ENCODE assay signal across 8 cellular contexts in genomic region chr10:100998183-100998990, GRCh38. TPM values are rescaled to one million over a fixed set of nuclear protein-coding genes. Genes with fewer than 3 reads are reported as not detected.
DNase-seq lines count a peak whose midpoint lies in the region; ATAC-seq and TF ChIP-seq lines count a peak whose summit lies in the region.

No MANE protein-coding gene starts in this region.

- H3K27me3 Mint-ChIP-seq in CD4-positive, alpha-beta T cell, result no peaks in the 10 kb centered on the region

- ATAC-seq in CD4-positive, alpha-beta T cell (ENCODE audit: poor library complexity), result peak; percentile 35
- ATAC-seq in GM21723 (IDR thresholded peaks at IDR 0.05; ENCODE audit: unreplicated experiment), result peak; percentile 25
- ATAC-seq in heart left ventricle, result peak; percentile 53 to 78 (median 63)
- ATAC-seq in aorta (ENCODE audit: low FRiP score), result peak; percentile 66

- peak overlapping the region; percentile 90 for H2BK5ac ChIP-seq in trophoblast cell (ENCODE audit: low read depth, low read length, poor library complexity)

- peak overlapping the region; percentile 57 for H2BK120ac ChIP-seq in trophoblast cell (ENCODE audit: insufficient read depth, low read length, poor library complexity)

- CTCF ChIA-PET in CD4-positive, alpha-beta T cell (lab: Charles Lee), result interaction anchor here (1.0 to 3.6 kb wide), 9 partner anchors 8 to 463 kb away, joined by 3 to 20 read pairs (median 5); partner anchors contain the start of genes HIF1AN, PDZD7 and SFXN3

- no peaks in the 10 kb centered on the region for H3K9me3 ChIP-seq in CD4-positive, alpha-beta T cell (ENCODE audit: control insufficient read depth, low read length)
- H3K9me3 ChIP-seq in heart left ventricle, result no peaks in the 10 kb centered on the region
- no peaks in the 10 kb centered on the region for H3K9me3 ChIP-seq in trophoblast cell (ENCODE audit: insufficient read depth, low read depth, low read length)
- H3K9me3 ChIP-seq in aorta (ENCODE audit: control insufficient read depth, low read length), result no peaks in the 10 kb centered on the region

- no peaks in the 10 kb centered on the region for H3K9me3 Mint-ChIP-seq in CD4-positive, alpha-beta T cell

- no peak for TF ChIP-seq CTCF in CD4-positive, alpha-beta T cell (IDR thresholded peaks at IDR 0.05)
- TF ChIP-seq CTCF in heart left ventricle (IDR thresholded peaks at IDR 0.05), result no peak

- peak overlapping the region; percentile 82 for H3K27ac ChIP-seq in CD4-positive, alpha-beta T cell (ENCODE audit: low read depth, low read length)
- peak overlapping the region; percentile 93 to 100 (median 100) for H3K27ac ChIP-seq in heart left ventricle
- H3K27ac ChIP-seq in trophoblast cell (ENCODE audit: low read depth, low read length), result peak overlapping the region; percentile 96
- H3K27ac ChIP-seq in aorta (ENCODE audit: low read depth in 1 of 2, low read length in 2 of 2), result peak overlapping the region; percentile 30 to 99

- H3K18ac ChIP-seq in trophoblast cell (ENCODE audit: low read length), result peak overlapping the region; percentile 89

- peak overlapping the region; percentile 92 for H3K23ac ChIP-seq in trophoblast cell (ENCODE audit: low read length)

- H3K4me3 ChIP-seq in heart left ventricle (peak overlapping the region; percentile 62 to 99 (median 89)), trophoblast cell (ENCODE audit: low read depth, low read length) (peak overlapping the region; percentile 81), aorta (ENCODE audit: low read length in 2 of 2) (peak overlapping the region; percentile 46 to 69)

- no peak for TF ChIP-seq POLR2A in heart left ventricle (IDR thresholded peaks at IDR 0.05)

- peak overlapping the region; percentile 87 for H4K8ac ChIP-seq in trophoblast cell (ENCODE audit: low read depth, low read length)

- H3K4me1 Mint-ChIP-seq in CD4-positive, alpha-beta T cell (ENCODE audit: low read depth), result peaks cover 25% of the 10 kb centered on the region

- peak in 9 of 10 experiments; percentile 41 to 71 (median 63) for DNase-seq in CD4-positive, alpha-beta T cell
- DNase-seq in NCI-H1417 treated with DMSO at 0.1 percent for 48 hours (lab: John Stamatoyannopoulos, UW), result peak; percentile 69
- DNase-seq in T follicular helper cell (ENCODE audit: low read depth), result peak; percentile 58
- DNase-seq in amniotic stem cell (lab: John Stamatoyannopoulos, UW), result peak; percentile 63
- peak; percentile 88 to 94 (median 90) for DNase-seq in heart left ventricle
- DNase-seq in trophoblast cell, result peak; percentile 56 to 71
- DNase-seq in aorta, result peak; percentile 92

- H3K36me3 Mint-ChIP-seq in CD4-positive, alpha-beta T cell (ENCODE audit: low read depth), result peaks cover 19% of the 10 kb centered on the region

- POLR2A ChIA-PET in CD4-positive, alpha-beta T cell (lab: Charles Lee), result interaction anchor here (0.6 to 5.1 kb wide), 6 partner anchors 11 to 1453 kb away, joined by 3 to 44 read pairs (median 8); partner anchors contain the start of genes C10orf95, MRPL43, PDZD7 and SFXN3

- peak overlapping the region; percentile 75 for H3K9ac ChIP-seq in trophoblast cell (ENCODE audit: low read length)

- H3K4me1 ChIP-seq in heart left ventricle, result peaks cover 8 to 58% (median 42%) of the 10 kb centered on the region in 12 donors
- peaks cover 21 to 24% of the 10 kb centered on the region in 2 experiments for H3K4me1 ChIP-seq in trophoblast cell (ENCODE audit: control insufficient read depth in 1 of 2, insufficient read depth in 2 of 2, low read length in 2 of 2)
- H3K4me1 ChIP-seq in aorta (ENCODE audit: control insufficient read depth in 1 of 2, insufficient read depth in 2 of 2, low read length in 2 of 2), result no peaks in the 10 kb centered on the region

- intact Hi-C loops in CD4-positive, alpha-beta T cell (cut with DNase I, micrococcal nuclease), result loop anchor here in 1 of 2 experiments (1.0 kb wide), 1 partner anchor 33 kb away; the partner anchor contains the start of genes PDZD7 and SFXN3
- intact Hi-C loops in heart left ventricle (cut with DNase I) (loop anchor here in 6 of 10 donors (1.0 to 10.0 kb wide), 6 partner anchors 14 to 69 kb away; partner anchors contain the start of genes KAZALD1 (in 3 of the 6), PDZD7 (in 1 of the 6) and SFXN3 (in 1 of the 6)), aorta (cut with DNase I) (loop anchor here (2.0 to 5.0 kb wide), 3 partner anchors 14 to 69 kb away; partner anchors contain the start of genes PDZD7 (in 1 of the 2) and SFXN3 (in 1 of the 2))

- peak overlapping the region; percentile 77 for H3K4ac ChIP-seq in trophoblast cell (ENCODE audit: low read depth, low read length)

- H3K79me1 ChIP-seq in trophoblast cell (ENCODE audit: low read length), result peaks cover 37% of the 10 kb centered on the region

- H2BK12ac ChIP-seq in trophoblast cell (ENCODE audit: low read length), result peak overlapping the region; percentile 63

- H3K36me3 ChIP-seq in heart left ventricle (peaks cover 0 to 18% (median 14%) of the 10 kb centered on the region in 9 donors), trophoblast cell (ENCODE audit: control insufficient read depth in 1 of 2, insufficient read depth in 2 of 2, low read length in 2 of 2) (peaks cover 15 to 16% of the 10 kb centered on the region in 2 experiments), aorta (ENCODE audit: control insufficient read depth in 1 of 2, insufficient read depth in 2 of 2, low read length in 1 of 2) (no peaks in the 10 kb centered on the region)

- peak overlapping the region; percentile 75 for H3K14ac ChIP-seq in trophoblast cell (ENCODE audit: low read length)

- peak overlapping the region; percentile 95 for H2AFZ ChIP-seq in trophoblast cell (ENCODE audit: insufficient read depth, low read length, poor library complexity)

- peak overlapping the region; percentile 82 for H4K12ac ChIP-seq in trophoblast cell (ENCODE audit: low read depth, low read length)

- H3K4me3 Mint-ChIP-seq in CD4-positive, alpha-beta T cell, result peak overlapping the region; percentile 90

- H3K79me2 ChIP-seq in trophoblast cell (ENCODE audit: control insufficient read depth, insufficient read depth, low read length, poor library complexity), result peaks cover 35% of the 10 kb centered on the region

- H3K4me2 ChIP-seq in trophoblast cell (ENCODE audit: low read length), result peak overlapping the region; percentile 93

- H3K27ac Mint-ChIP-seq in CD4-positive, alpha-beta T cell, result peak overlapping the region; percentile 76

- 1 to 2% (median 1%) methylated on average over 24 to 25 of the region's 25 CpGs for WGBS in heart left ventricle, 4 donors
- no CpG with 5 or more reads among the region's 25 CpGs for WGBS in trophoblast cell (ENCODE audit: extremely low coverage, insufficient coverage, insufficient read length)
- WGBS in aorta, 2 donors, result 0 to 1% methylated on average over 25 of the region's 25 CpGs

- no peaks in the 10 kb centered on the region for H3K27me3 ChIP-seq in CD4-positive, alpha-beta T cell (ENCODE audit: control insufficient read depth, insufficient read depth, low read length)
- H3K27me3 ChIP-seq in heart left ventricle, result no peaks in the 10 kb centered on the region
- H3K27me3 ChIP-seq in trophoblast cell (ENCODE audit: insufficient read depth, low read length), result no peaks in the 10 kb centered on the region
- no peaks in the 10 kb centered on the region for H3K27me3 ChIP-seq in aorta (ENCODE audit: control insufficient read depth in 1 of 2, insufficient read depth in 2 of 2, low read length in 1 of 2)

- peak overlapping the region; percentile 97 for H4K91ac ChIP-seq in trophoblast cell (ENCODE audit: low read depth, low read length)

- peak overlapping the region; percentile 61 for H2AK5ac ChIP-seq in trophoblast cell (ENCODE audit: low read length)

RNA-seq across cellular contexts. Expression of gene LZTS2, which starts 1.2 kb away (rescaled TPM):
- 1 to 10 TPM; 9.0 to 9.6 TPM for total RNA-seq in CD4-positive, alpha-beta T cell
- total RNA-seq in heart left ventricle, result 10 to 100 TPM; 33.7 to 93.0 (median 40.6) TPM
- polyA plus RNA-seq in heart left ventricle, result 10 to 100 TPM; 45.5 to 61.9 TPM
- polyA plus RNA-seq in trophoblast cell (2013), result 57.1 and 58.4 TPM in 2 replicates
- total RNA-seq in aorta, result 10 to 100 TPM; 94.0 to 95.3 TPM
- polyA plus RNA-seq in aorta, result 100 to 1,000 TPM in 1 of 2 donors, 10 to 100 TPM in 1; 38.3 to 108 TPM

RNA-seq across cellular contexts. Expression of gene TWNK, which starts 11.0 kb away (rescaled TPM):
- 1 to 10 TPM; 2.7 to 2.8 TPM for total RNA-seq in CD4-positive, alpha-beta T cell
- 1 to 10 TPM; 4.7 to 7.6 (median 5.8) TPM for total RNA-seq in heart left ventricle
- 1 to 10 TPM; 4.8 to 9.5 TPM for polyA plus RNA-seq in heart left ventricle
- polyA plus RNA-seq in trophoblast cell (2013), result 5.5 TPM in 2 replicates
- 1 to 10 TPM; 4.6 to 5.7 TPM for total RNA-seq in aorta
- 1 to 10 TPM; 3.0 to 4.5 TPM for polyA plus RNA-seq in aorta

RNA-seq across cellular contexts. Expression of gene MRPL43, which starts 11.1 kb away (rescaled TPM):
- total RNA-seq in CD4-positive, alpha-beta T cell, result 10 to 100 TPM; 28.5 to 31.0 TPM
- total RNA-seq in heart left ventricle (100 to 1,000 TPM in 1 of 9 donors, 10 to 100 TPM in 8; 44.8 to 108 (median 55.9) TPM), aorta (10 to 100 TPM; 38.9 to 59.8 TPM)
- polyA plus RNA-seq in heart left ventricle (100 to 1,000 TPM in 1 of 2 donors, 10 to 100 TPM in 1; 82.2 to 113 TPM), aorta (100 to 1,000 TPM in 1 of 2 donors, 10 to 100 TPM in 1; 69.4 to 104 TPM)
- polyA plus RNA-seq in trophoblast cell (2013), result 65.6 and 67.6 TPM in 2 replicates

RNA-seq across cellular contexts. Expression of gene SEMA4G, which starts 29.1 kb away (rescaled TPM):
- total RNA-seq in CD4-positive, alpha-beta T cell, result 1 to 10 TPM; 1.1 to 1.6 TPM
- total RNA-seq in heart left ventricle (1 to 10 TPM in 5 of 9 donors, under 1 TPM in 4; 0.53 to 1.8 (median 1.1) TPM), aorta (1 to 10 TPM; 1.5 to 4.2 TPM)
- polyA plus RNA-seq in heart left ventricle (under 1 TPM; 0.22 to 0.88 TPM), aorta (1 to 10 TPM; 2.1 to 7.5 TPM)
- 4.7 and 5.3 TPM in 2 replicates for polyA plus RNA-seq in trophoblast cell (2013)

RNA-seq across cellular contexts. Expression of gene PDZD7, which starts 32.5 kb away (rescaled TPM):
- 1 to 10 TPM; 1.7 to 3.1 TPM for total RNA-seq in CD4-positive, alpha-beta T cell
- total RNA-seq in heart left ventricle (under 1 TPM in 8 of 9 donors, not detected in 1; 0.09 to 0.97 (median 0.35) TPM), aorta (1 to 10 TPM; 1.1 to 1.6 TPM)
- polyA plus RNA-seq in heart left ventricle (under 1 TPM; 0.15 to 0.27 TPM), aorta (1 to 10 TPM in 1 of 2 donors, under 1 TPM in 1; 0.97 to 3.9 TPM)
- 0.68 and 0.79 TPM in 2 replicates for polyA plus RNA-seq in trophoblast cell (2013)

Comparison
In these comparisons a context has a peak if more than half of its experiments do, and no peak if none do; other contexts are left out.
1. Peak in every context shown above with its lines: DNase-seq, ATAC-seq, H3K4me3 ChIP-seq and H3K27ac ChIP-seq.